Comparison of ENCODE assay signal across 8 cellular contexts in the genomic region with DNA sequence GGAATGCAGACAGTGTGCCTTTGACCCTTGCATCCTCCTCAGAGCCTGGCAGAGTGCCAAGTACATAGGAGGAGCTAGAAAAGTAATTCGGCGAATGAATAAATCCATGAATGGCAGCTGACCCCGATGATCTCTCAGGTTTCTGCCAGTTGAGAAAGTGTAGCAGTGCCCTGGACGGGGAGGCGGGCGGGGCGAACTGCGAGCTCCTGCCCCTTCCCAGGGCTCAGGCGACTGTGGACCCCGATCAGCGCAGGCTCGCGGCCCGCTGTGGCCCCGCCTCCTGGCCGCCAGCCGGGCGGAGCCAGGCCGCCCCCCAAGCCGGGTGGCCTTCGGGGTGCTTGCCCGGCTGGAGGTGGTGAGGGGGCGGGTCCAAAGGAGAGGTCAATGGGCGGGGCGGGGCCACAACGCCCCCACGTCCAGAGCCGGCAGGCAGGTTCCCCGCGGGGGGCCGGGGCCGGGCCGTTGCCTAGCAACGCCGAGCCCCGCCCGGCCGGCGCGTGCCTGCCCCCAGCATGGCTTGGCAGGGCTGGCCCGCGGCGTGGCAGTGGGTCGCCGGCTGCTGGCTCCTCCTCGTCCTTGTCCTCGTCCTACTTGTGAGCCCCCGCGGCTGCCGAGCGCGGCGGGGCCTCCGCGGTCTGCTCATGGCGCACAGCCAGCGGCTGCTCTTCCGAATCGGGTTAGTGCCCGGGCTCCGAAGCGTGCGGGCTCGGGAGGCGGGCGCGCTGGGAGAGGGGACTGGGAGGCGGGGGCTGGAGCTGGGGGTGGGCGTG. TPM values are rescaled to one million over a fixed set of nuclear protein-coding genes. Genes with fewer than 3 reads are reported as not detected.
DNase-seq lines count a peak whose midpoint lies in the region; ATAC-seq, FAIRE-seq and TF ChIP-seq lines count a peak whose summit lies in the region.

No MANE protein-coding gene starts in this region.

- TF ChIP-seq CTCF in endothelial cell of umbilical vein (IDR thresholded peaks at IDR 0.05; ENCODE audit: extremely low read depth in 1 of 2, insufficient read depth in 1 of 2, low read depth in 1 of 2, low read length in 2 of 2) = no peak

- no peaks in the 10 kb centered on the region for H3K79me2 ChIP-seq in endothelial cell of umbilical vein (ENCODE audit: control insufficient read depth, insufficient read depth, low read length)

- H3K4me2 ChIP-seq in endothelial cell of umbilical vein (ENCODE audit: insufficient read depth, low read length) = peak overlapping the region; percentile 51

- peak overlapping the region; percentile 93 for H2AFZ ChIP-seq in endothelial cell of umbilical vein (ENCODE audit: low read depth, low read length)

- POLR2A ChIA-PET in endothelial cell of umbilical vein (lab: Charles Lee) = interaction anchor here (0.7 to 1.7 kb wide), 4 partner anchors 14 to 1115 kb away, joined by 3 to 9 read pairs (median 4); no protein-coding TSS in a partner anchor

- no peaks in the 10 kb centered on the region for H3K36me3 ChIP-seq in endothelial cell of umbilical vein (ENCODE audit: control insufficient read depth in 2 of 2, extremely low read depth in 1 of 2, insufficient read depth in 2 of 2, low read length in 2 of 2)

- intact Hi-C loops in endothelial cell of umbilical vein (cut with micrococcal nuclease) = loop anchor here (1.0 to 2.0 kb wide), 7 partner anchors 22 to 246 kb away; partner anchors contain the start of genes AAMP, CATIP, CNOT9 and PNKD

- H3K9me1 ChIP-seq in endothelial cell of umbilical vein (replicated peaks; ENCODE audit: control insufficient read depth, extremely low read depth, insufficient read depth, low read length) = no peaks in the 10 kb centered on the region

- DNase-seq in C1 segment of cervical spinal cord (lab: John Stamatoyannopoulos, UW) (peak in 11 of 14 donors; percentile 29 to 75 (median 53)), NCI-H748 (lab: John Stamatoyannopoulos, UW; ENCODE audit: unreplicated experiment) (peak; percentile 93), endothelial cell of umbilical vein (ENCODE audit: low read depth, low spot score) (peak; percentile 95), middle frontal gyrus (ENCODE audit: extremely low spot score, low spot score) (peak; percentile 18)
- DNase-seq in activated CD8-positive, alpha-beta memory T cell treated with anti-CD3 and anti-CD28 coated beads for 48 hours (ENCODE audit: low read depth in 2 of 3, low spot score in 2 of 3) = peak in 2 of 3 experiments; percentile 16 to 31
- peak; percentile 12 to 24 for DNase-seq in stimulated activated CD8-positive, alpha-beta memory T cell treated with anti-CD3 and anti-CD28 coated beads, Interleukin-4, amount 100 ng/mL, for 1 hour (ENCODE audit: low read depth in 2 of 2, low spot score in 1 of 2)

- CTCF ChIA-PET in endothelial cell of umbilical vein (lab: Charles Lee) = interaction anchor here (0.9 to 5.6 kb wide), 12 partner anchors 15 to 73 kb away, joined by 3 to 38 read pairs (median 4); partner anchors contain the start of gene CATIP

- BruUV-seq in endothelial cell of umbilical vein (replicated peaks; lab: Mats Ljungman, UMichigan) = no TSS peak

- FAIRE-seq in endothelial cell of umbilical vein (lab: Jason Lieb, UNC) = peak; percentile 96

- peaks cover 24% of the 10 kb centered on the region for H3K4me1 ChIP-seq in endothelial cell of umbilical vein (ENCODE audit: control insufficient read depth, extremely low read depth, insufficient read depth, low read length)

- peak overlapping the region; percentile 91 for H3K27ac ChIP-seq in endothelial cell of umbilical vein (ENCODE audit: insufficient read depth, low read depth, low read length)

- H3K9ac ChIP-seq in endothelial cell of umbilical vein (replicated peaks; ENCODE audit: extremely low read depth, insufficient read depth, low read length) = peak overlapping the region; percentile 77

- no peak for TF ChIP-seq POLR2A in endothelial cell of umbilical vein (IDR thresholded peaks at IDR 0.05; ENCODE audit: low read depth, low read length)

- peak overlapping the region; percentile 49 to 71 (median 67) for H3K4me3 ChIP-seq in endothelial cell of umbilical vein (replicated peaks in 1 of 3; ENCODE audit: insufficient read depth in 1 of 3, low read depth in 1 of 3, low read length in 3 of 3)

- dilution Hi-C loops in endothelial cell of umbilical vein (cut with MboI; ENCODE audit: extremely low pct_ligation_motif_present, low sequenced_read_pairs) = no loop called here

- no peaks in the 10 kb centered on the region for H4K20me1 ChIP-seq in endothelial cell of umbilical vein (replicated peaks; ENCODE audit: control insufficient read depth, extremely low read depth, insufficient read depth, low read length)

- H3K9me3 ChIP-seq in endothelial cell of umbilical vein (replicated peaks; ENCODE audit: control insufficient read depth, insufficient read depth, low read length) = no peaks in the 10 kb centered on the region

- H3K27me3 ChIP-seq in endothelial cell of umbilical vein (ENCODE audit: control insufficient read depth in 2 of 2, insufficient read depth in 2 of 2, low read length in 2 of 2) = no peaks in the 10 kb centered on the region

- ATAC-seq in GM19328 (IDR thresholded peaks at IDR 0.05; ENCODE audit: unreplicated experiment) (peak; percentile 70), HG03460 (IDR thresholded peaks at IDR 0.05; ENCODE audit: unreplicated experiment) (peak; percentile 65)

TF ChIP-seq in endothelial cell of umbilical vein, 7 proteins besides CTCF, POLR2A, EP300 and RAD21:
- TF ChIP-seq FOS (IDR thresholded peaks at IDR 0.05; ENCODE audit: borderline replicate concordance, insufficient read depth, low read length) (no peak), POLR2AphosphoS5 (IDR thresholded peaks at IDR 0.05; ENCODE audit: insufficient read depth, low read depth, low read length) (peak; percentile 45), MYC (IDR thresholded peaks at IDR 0.05; ENCODE audit: low read depth, low read length) (no peak), MAX (IDR thresholded peaks at IDR 0.05; ENCODE audit: insufficient read depth, insufficient read length) (peak; percentile 29)
TF ChIP-seq in endothelial cell of umbilical vein: peak in this region for 2.

RNA-seq across cellular contexts. Expression of gene TMBIM1, which starts 30.6 kb away (rescaled TPM):
- 141 and 159 TPM in 2 replicates for total RNA-seq in endothelial cell of umbilical vein
- 229 and 243 TPM in 2 replicates for polyA plus RNA-seq in endothelial cell of umbilical vein
- 146 and 160 TPM in 2 replicates for polyA plus RNA-seq in endothelial cell of umbilical vein (2011; cell fraction: cytosol; rRNA removed)
- 128 and 161 TPM in 2 replicates for polyA plus RNA-seq in endothelial cell of umbilical vein (2011; cell fraction: nucleus; rRNA removed)
- polyA plus RNA-seq in endothelial cell of umbilical vein (2012) = 198 and 248 TPM in 2 replicates
- polyA minus RNA-seq in endothelial cell of umbilical vein = 226 and 287 TPM in 2 replicates
- polyA minus RNA-seq in endothelial cell of umbilical vein (2011; cell fraction: cytosol; rRNA and poly(A)+ RNA removed) = 8.9 TPM
- polyA minus RNA-seq in endothelial cell of umbilical vein (2011; cell fraction: nucleus; rRNA and poly(A)+ RNA removed) = 44.2 and 57.5 TPM in 2 replicates

RNA-seq across cellular contexts. Expression of gene CATIP, which starts 33.7 kb away (rescaled TPM):
- total RNA-seq in endothelial cell of umbilical vein = not detected in 2 replicates
- not detected in 2 replicates for polyA plus RNA-seq in endothelial cell of umbilical vein
- not detected in 2 replicates for polyA plus RNA-seq in endothelial cell of umbilical vein (2011; cell fraction: cytosol; rRNA removed)
- not detected in 2 replicates for polyA plus RNA-seq in endothelial cell of umbilical vein (2011; cell fraction: nucleus; rRNA removed)
- not detected in 2 replicates for polyA plus RNA-seq in endothelial cell of umbilical vein (2012)
- not detected in 2 replicates for polyA minus RNA-seq in endothelial cell of umbilical vein
- not detected for polyA minus RNA-seq in endothelial cell of umbilical vein (2011; cell fraction: cytosol; rRNA and poly(A)+ RNA removed)
- polyA minus RNA-seq in endothelial cell of umbilical vein (2011; cell fraction: nucleus; rRNA and poly(A)+ RNA removed) = not detected in 2 replicates

RNA-seq across cellular contexts. Expression of gene PNKD, which starts 52.6 kb away (rescaled TPM):
- total RNA-seq in endothelial cell of umbilical vein = 56.1 and 56.6 TPM in 2 replicates
- polyA plus RNA-seq in endothelial cell of umbilical vein = 88.3 and 98.9 TPM in 2 replicates
- 81.0 and 85.8 TPM in 2 replicates for polyA plus RNA-seq in endothelial cell of umbilical vein (2011; cell fraction: cytosol; rRNA removed)
- 38.6 and 41.8 TPM in 2 replicates for polyA plus RNA-seq in endothelial cell of umbilical vein (2011; cell fraction: nucleus; rRNA removed)
- polyA plus RNA-seq in endothelial cell of umbilical vein (2012) = 67.0 and 68.1 TPM in 2 replicates
- 27.1 and 28.2 TPM in 2 replicates for polyA minus RNA-seq in endothelial cell of umbilical vein
- polyA minus RNA-seq in endothelial cell of umbilical vein (2011; cell fraction: cytosol; rRNA and poly(A)+ RNA removed) = 10.1 TPM
- polyA minus RNA-seq in endothelial cell of umbilical vein (2011; cell fraction: nucleus; rRNA and poly(A)+ RNA removed) = 7.1 and 10.4 TPM in 2 replicates

RNA-seq across cellular contexts. Expression of gene AAMP, which starts 53.0 kb away (rescaled TPM):
- total RNA-seq in endothelial cell of umbilical vein = 59.7 and 69.3 TPM in 2 replicates
- polyA plus RNA-seq in endothelial cell of umbilical vein = 84.4 and 99.0 TPM in 2 replicates
- 75.4 and 77.0 TPM in 2 replicates for polyA plus RNA-seq in endothelial cell of umbilical vein (2011; cell fraction: cytosol; rRNA removed)
- 106 and 107 TPM in 2 replicates for polyA plus RNA-seq in endothelial cell of umbilical vein (2011; cell fraction: nucleus; rRNA removed)
- 61.2 and 63.0 TPM in 2 replicates for polyA plus RNA-seq in endothelial cell of umbilical vein (2012)
- polyA minus RNA-seq in endothelial cell of umbilical vein = 44.1 and 48.6 TPM in 2 replicates
- 29.8 TPM for polyA minus RNA-seq in endothelial cell of umbilical vein (2011; cell fraction: cytosol; rRNA and poly(A)+ RNA removed)
- polyA minus RNA-seq in endothelial cell of umbilical vein (2011; cell fraction: nucleus; rRNA and poly(A)+ RNA removed) = 18.0 and 19.7 TPM in 2 replicates

RNA-seq across cellular contexts. Expression of gene SLC11A1, which starts 59.1 kb away (rescaled TPM):
- not detected in 2 replicates for total RNA-seq in endothelial cell of umbilical vein
- 0.03 and 0.08 TPM in 2 replicates for polyA plus RNA-seq in endothelial cell of umbilical vein
- polyA plus RNA-seq in endothelial cell of umbilical vein (2011; cell fraction: cytosol; rRNA removed) = 0.01 and 0.07 TPM in 2 replicates
- polyA plus RNA-seq in endothelial cell of umbilical vein (2011; cell fraction: nucleus; rRNA removed) = 0.06 and 0.12 TPM in 2 replicates
- polyA plus RNA-seq in endothelial cell of umbilical vein (2012) = 0.08 TPM in 1 of 2 replicates, not detected in the other
- polyA minus RNA-seq in endothelial cell of umbilical vein = not detected in 2 replicates
- polyA minus RNA-seq in endothelial cell of umbilical vein (2011; cell fraction: cytosol; rRNA and poly(A)+ RNA removed) = not detected
- polyA minus RNA-seq in endothelial cell of umbilical vein (2011; cell fraction: nucleus; rRNA and poly(A)+ RNA removed) = not detected in 2 replicates

Comparison
In these comparisons a context has a peak if more than half of its experiments do, and no peak if none do; other contexts are left out.
1. Peak in every context shown above with its lines: DNase-seq, ATAC-seq, H3K4me3 ChIP-seq and H3K27ac ChIP-seq.
2. DNase-seq: peak in every context shown above with its lines; median percentile 95 in endothelial cell of umbilical vein; 93 in NCI-H748; 53 in C1 segment of cervical spinal cord; 24 in activated CD8-positive, alpha-beta memory T cell treated with anti-CD3 and anti-CD28 coated beads for 48 hours; 18 in middle frontal gyrus; 18 in stimulated activated CD8-positive, alpha-beta memory T cell treated with anti-CD3 and anti-CD28 coated beads, Interleukin-4, amount 100 ng/mL, for 1 hour.